ENCODE assay signal across 24 cellular contexts in the genomic region with DNA sequence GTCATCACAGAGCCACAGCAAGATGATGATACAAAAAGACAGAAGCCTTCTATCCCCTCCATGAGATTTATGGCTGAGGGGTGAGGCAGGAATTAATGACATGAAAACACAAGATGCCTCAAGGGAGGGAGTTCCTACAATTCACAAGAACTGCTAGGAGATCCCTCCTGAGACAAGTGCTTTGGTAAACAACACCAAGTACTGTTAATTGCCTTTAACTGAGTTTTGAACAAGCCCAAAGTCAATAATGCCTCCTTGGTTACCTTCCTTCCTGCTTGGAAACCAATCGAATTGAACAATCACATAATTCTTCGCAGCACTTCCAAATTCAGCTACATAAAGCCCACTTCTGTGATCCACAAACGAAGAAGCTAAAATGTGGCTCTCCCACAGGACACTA.
"Had no signal": no experiment of that assay in that cellular context is flagged by ENCODE, and none has a peak within 500 bp of the region (broad histone marks: within the 10 kb centered on the region; RNA-seq: fewer than 3 reads in every experiment).

No MANE protein-coding gene starts in this region.

- H3K27ac ChIP-seq: colonic mucosa, hepatocyte, left ventricle myocardium inferior, right lobe of liver, skin epidermis, tibial artery had no signal

- ATAC-seq: effector memory CD8-positive, alpha-beta T cell; esophagus mucosa; naive thymus-derived CD4-positive, alpha-beta T cell; right lobe of liver; stimulated activated naive CD8-positive, alpha-beta T cell treated with anti-CD3 and anti-CD28 coated beads, Interleukin-15, amount 100 ng/mL, for 72 hours had no signal

- DNase-seq: activated CD4-positive, alpha-beta memory T cell treated with anti-CD3 and anti-CD28 coated beads for 36 hours; activated CD4-positive, alpha-beta T cell treated with anti-CD3 and anti-CD28 coated beads for 4 hours; activated CD4-positive, CD25-positive, alpha-beta regulatory T cell; activated effector memory CD4-positive, alpha-beta T cell treated with anti-CD3 and anti-CD28 coated beads, Interleukin-2, amount 50 U/mL, for 16 hours; activated naive CD4-positive, alpha-beta T cell treated with anti-CD3 and anti-CD28 coated beads, Interleukin-2, amount 10 ng/mL, durations not matched to agents 7 days and 5 days; amygdala; colonic mucosa; dorsolateral prefrontal cortex; effector memory CD8-positive, alpha-beta T cell; foreskin melanocyte; glutamatergic neuron; immature natural killer cell; left ventricle myocardium inferior; naive thymus-derived CD4-positive, alpha-beta T cell; occipital lobe; right lobe of liver; stimulated activated CD4-positive, alpha-beta T cell treated with anti-CD3 and anti-CD28 coated beads, Interleukin-2, amount 100 ng/mL, for 24 hours; stimulated activated naive CD8-positive, alpha-beta T cell treated with anti-CD3 and anti-CD28 coated beads, Interleukin-15, amount 100 ng/mL, for 72 hours; tibial artery had no signal

- FAIRE-seq: bronchial epithelial cell, endothelial cell of umbilical vein had no signal
